19 cellular contexts compared by ENCODE assay signal in genomic region chr20:57890254-57890800, GRCh38.
"Had no signal": no experiment of that assay in that cellular context is flagged by ENCODE, and none has a peak within 500 bp of the region (broad histone marks: within the 10 kb centered on the region; RNA-seq: fewer than 3 reads in every experiment).

No MANE protein-coding gene starts in this region.

- H3K4me1 Mint-ChIP-seq: activated naive CD4-positive, alpha-beta T cell treated with anti-CD3 and anti-CD28 coated beads, Interleukin-2, amount 10 ng/mL, durations not matched to agents 7 days and 5 days; stimulated activated naive B cell treated with anti-CD40 and anti-IgM and Interleukin-4, amounts not matched to agents 10 μg/mL and 1 μg/mL and 100 μg/mL, for 72 hours had no signal

- DNase-seq: activated CD4-positive, alpha-beta memory T cell treated with anti-CD3 and anti-CD28 coated beads for 36 hours; activated CD4-positive, alpha-beta T cell treated with anti-CD3 and anti-CD28 coated beads for 4 hours; activated naive CD4-positive, alpha-beta T cell treated with anti-CD3 and anti-CD28 coated beads, Interleukin-2, amount 10 ng/mL, durations not matched to agents 7 days and 5 days; activated T-cell treated with anti-CD3 and anti-CD28 coated beads, Interleukin-2, amount 50 U/mL, for 48 hours; islet precursor cell; left cardiac atrium; ovary; small intestine; stimulated activated CD4-positive, alpha-beta T cell treated with anti-CD3 and anti-CD28 coated beads, Interleukin-15, amount 100 ng/mL, for 24 hours; stimulated activated CD8-positive, alpha-beta memory T cell treated with anti-CD3 and anti-CD28 coated beads, Interleukin-4, amount 100 ng/mL, for 48 hours; stimulated activated naive B cell treated with anti-CD40 and anti-IgM and Interleukin-4, amounts not matched to agents 10 μg/mL and 1 μg/mL and 100 μg/mL, for 72 hours; T1000; upper lobe of right lung had no signal

- H3K27ac Mint-ChIP-seq: activated CD4-positive, alpha-beta memory T cell treated with anti-CD3 and anti-CD28 coated beads for 36 hours; activated naive CD4-positive, alpha-beta T cell treated with anti-CD3 and anti-CD28 coated beads, Interleukin-2, amount 10 ng/mL, durations not matched to agents 7 days and 5 days; stimulated activated naive B cell treated with anti-CD40 and anti-IgM and Interleukin-4, amounts not matched to agents 10 μg/mL and 1 μg/mL and 100 μg/mL, for 72 hours; T-helper 1 cell treated with Interleukin-12 subunit alpha and Interleukin-12 subunit beta and Interleukin-4 antibody, amounts not matched to agents 30 μg/mL and 1 μg/mL, for 36 hours; WTC11 had no signal

- H3K4me1 ChIP-seq: prostate gland, upper lobe of right lung had no signal

- H3K36me3 ChIP-seq: cardiac muscle cell, heart right ventricle, ovary, prostate gland, upper lobe of right lung had no signal

- ATAC-seq: stimulated activated naive B cell treated with anti-CD40 and anti-IgM and Interleukin-4, amounts not matched to agents 10 μg/mL and 1 μg/mL and 100 μg/mL, for 72 hours; upper lobe of right lung; WTC11 had no signal

- H3K9me3 Mint-ChIP-seq: activated CD4-positive, alpha-beta memory T cell treated with anti-CD3 and anti-CD28 coated beads for 36 hours; activated naive CD4-positive, alpha-beta T cell treated with anti-CD3 and anti-CD28 coated beads, Interleukin-2, amount 10 ng/mL, durations not matched to agents 7 days and 5 days; T-helper 1 cell treated with Interleukin-12 subunit alpha and Interleukin-12 subunit beta and Interleukin-4 antibody, amounts not matched to agents 30 μg/mL and 1 μg/mL, for 36 hours had no signal

- FAIRE-seq: small intestine had no signal

- H3K4me3 ChIP-seq: cardiac muscle cell, heart right ventricle, ovary, prostate gland, upper lobe of right lung had no signal

- H3K4me3 Mint-ChIP-seq: activated CD4-positive, alpha-beta memory T cell treated with anti-CD3 and anti-CD28 coated beads for 36 hours; activated naive CD4-positive, alpha-beta T cell treated with anti-CD3 and anti-CD28 coated beads, Interleukin-2, amount 10 ng/mL, durations not matched to agents 7 days and 5 days; stimulated activated naive B cell treated with anti-CD40 and anti-IgM and Interleukin-4, amounts not matched to agents 10 μg/mL and 1 μg/mL and 100 μg/mL, for 72 hours; T-helper 1 cell treated with Interleukin-12 subunit alpha and Interleukin-12 subunit beta and Interleukin-4 antibody, amounts not matched to agents 30 μg/mL and 1 μg/mL, for 36 hours; WTC11 had no signal

- H3K27ac ChIP-seq: cardiac muscle cell, epithelial cell of prostate, heart right ventricle, ovary, prostate gland, upper lobe of right lung had no signal

- H3K36me3 Mint-ChIP-seq: activated CD4-positive, alpha-beta memory T cell treated with anti-CD3 and anti-CD28 coated beads for 36 hours; activated naive CD4-positive, alpha-beta T cell treated with anti-CD3 and anti-CD28 coated beads, Interleukin-2, amount 10 ng/mL, durations not matched to agents 7 days and 5 days; stimulated activated naive B cell treated with anti-CD40 and anti-IgM and Interleukin-4, amounts not matched to agents 10 μg/mL and 1 μg/mL and 100 μg/mL, for 72 hours; WTC11 had no signal

- H3K9me3 ChIP-seq: ovary, prostate gland, upper lobe of right lung had no signal
